ENCODE assay signal across 8 cellular contexts in genomic region chr1:10510520-10511493, GRCh38.
DNase-seq lines count a peak whose midpoint lies in the region; ATAC-seq lines count a peak whose summit lies in the region.

No MANE protein-coding gene starts in this region.

- DNase-seq in NOMO-1 treated with dmso at 0.1 percent for 144 hours (lab: John Stamatoyannopoulos, UW; ENCODE audit: unreplicated experiment) (peak; percentile 56), activated T-cell treated with anti-CD3 and anti-CD28 coated beads for 1 hour (ENCODE audit: low read depth) (peak; percentile 49), fibroblast of the conjunctiva (ENCODE audit: low read depth) (peak; percentile 70), NCI-H2227 (lab: John Stamatoyannopoulos, UW; ENCODE audit: unreplicated experiment) (no peak), iPS-NIHi7 (ENCODE audit: extremely low spot score) (no peak)
- DNase-seq in stimulated activated CD4-positive, alpha-beta T cell treated with anti-CD3 and anti-CD28 coated beads, Interleukin-2, amount 100 ng/mL, for 24 hours: peak; percentile 78 to 82

- peak; percentile 78 for ATAC-seq in GM18499 (IDR thresholded peaks at IDR 0.05; ENCODE audit: insufficient read depth, unreplicated experiment)
- ATAC-seq in HG02759 (IDR thresholded peaks at IDR 0.05; ENCODE audit: unreplicated experiment): peak; percentile 90

Comparison
In these comparisons a context has a peak if more than half of its experiments do, and no peak if none do; other contexts are left out.
1. DNase-seq: peak in NOMO-1 treated with dmso at 0.1 percent for 144 hours (single experiment), activated T-cell treated with anti-CD3 and anti-CD28 coated beads for 1 hour (single experiment), fibroblast of the conjunctiva (single experiment) and stimulated activated CD4-positive, alpha-beta T cell treated with anti-CD3 and anti-CD28 coated beads, Interleukin-2, amount 100 ng/mL, for 24 hours (2 of 2); none in NCI-H2227 (single experiment) and iPS-NIHi7 (single experiment).